ENCODE assay signal across 8 cellular contexts in genomic region chr2:130355181-130355577, GRCh38. TPM values are rescaled to one million over a fixed set of nuclear protein-coding genes. Genes with fewer than 3 reads are reported as not detected.
A peak's percentile ranks its signal among the peaks of the same experiment; 100 is the strongest.
DNase-seq lines count a peak whose midpoint lies in the region; ATAC-seq and TF ChIP-seq lines count a peak whose summit lies in the region.

No MANE protein-coding gene starts in this region.

- no peak for TF ChIP-seq CTCF in GM12864 (IDR thresholded peaks at IDR 0.05; ENCODE audit: low read depth, low read length, missing control alignments)
- TF ChIP-seq CTCF in OCI-LY3 (IDR thresholded peaks at IDR 0.05; ENCODE audit: low read depth, low read length) = no peak
- no peak for TF ChIP-seq CTCF in endodermal cell (conservative IDR thresholded peaks at IDR 0.05)
- TF ChIP-seq CTCF in nephron (IDR thresholded peaks at IDR 0.05; ENCODE audit: unreplicated experiment in 3 of 3) = no peak

- H3K27me3 ChIP-seq in OCI-LY3 (ENCODE audit: low read depth, low read length) (no peaks in the 10 kb centered on the region), endodermal cell (ENCODE audit: control insufficient read depth, insufficient read depth, low read length, poor library complexity, severe bottlenecking) (peaks cover 24% of the 10 kb centered on the region)

- peaks cover 6% of the 10 kb centered on the region for H3K9me3 Mint-ChIP-seq in endodermal cell
- H3K9me3 Mint-ChIP-seq in nephron = peaks cover 3% of the 10 kb centered on the region

- no peaks in the 10 kb centered on the region for H3K79me2 ChIP-seq in OCI-LY3 (ENCODE audit: low read length)

- no peak for DNase-seq in GM12864 (ENCODE audit: low read depth)
- peak; percentile 55 for DNase-seq in endodermal cell
- no peak for DNase-seq in nucleus accumbens (lab: John Stamatoyannopoulos, UW)
- no peak for DNase-seq in amygdala (lab: John Stamatoyannopoulos, UW)

- H2AFZ ChIP-seq in OCI-LY3 (ENCODE audit: low read depth, low read length) = peak overlapping the region; percentile 17; the same call in 1 of the 2 replicates

- H3K4me2 ChIP-seq in OCI-LY3 (ENCODE audit: low read length) = peak overlapping the region; percentile 94

- no peaks in the 10 kb centered on the region for H3K9me3 ChIP-seq in OCI-LY3 (ENCODE audit: insufficient read depth, low read length)
- no peaks in the 10 kb centered on the region for H3K9me3 ChIP-seq in endodermal cell (ENCODE audit: control insufficient read depth, low read length)

- H3K27ac ChIP-seq in OCI-LY3 (ENCODE audit: low read length) = no peak overlapping the region
- no peak overlapping the region for H3K27ac ChIP-seq in endodermal cell (ENCODE audit: low read depth, low read length)

- H3K36me3 Mint-ChIP-seq in endodermal cell (ENCODE audit: low read depth) (no peaks in the 10 kb centered on the region), nephron (ENCODE audit: low read depth) (no peaks in the 10 kb centered on the region)

- no peak for ATAC-seq in GM19397 (IDR thresholded peaks at IDR 0.05; ENCODE audit: unreplicated experiment)
- no peak for ATAC-seq in GM18520 (IDR thresholded peaks at IDR 0.05; ENCODE audit: unreplicated experiment)

- no peaks in the 10 kb centered on the region for H4K20me1 ChIP-seq in OCI-LY3 (ENCODE audit: insufficient read depth, low read length)

- H3K4me1 ChIP-seq in OCI-LY3 (ENCODE audit: low read length) (peaks cover 9% of the 10 kb centered on the region), endodermal cell (ENCODE audit: control insufficient read depth, insufficient read depth, low read length) (peaks cover 3% of the 10 kb centered on the region)

- H3K4me3 ChIP-seq in GM12864 (ENCODE audit: low read depth, low read length) (peak overlapping the region; percentile 80), OCI-LY3 (ENCODE audit: low read length) (peak overlapping the region; percentile 96), endodermal cell (ENCODE audit: low read length) (peak overlapping the region; percentile 73)

- 29 to 38% methylated on average over 7 to 19 of the region's 19 CpGs for WGBS in endodermal cell (ENCODE audit: insufficient coverage in 1 of 2, insufficient read length in 1 of 2), 2 experiments

- no peak overlapping the region for H3K27ac Mint-ChIP-seq in endodermal cell
- H3K27ac Mint-ChIP-seq in nephron = no peak overlapping the region

- H3K4me1 Mint-ChIP-seq in endodermal cell (peaks cover 6% of the 10 kb centered on the region), nephron (peaks cover 29% of the 10 kb centered on the region)

- H3K27me3 Mint-ChIP-seq in endodermal cell (ENCODE audit: insufficient read depth) (peaks cover 28% of the 10 kb centered on the region), nephron (ENCODE audit: low read depth) (peaks cover 4% of the 10 kb centered on the region)

- H3K9ac ChIP-seq in OCI-LY3 (ENCODE audit: low read length) (peak overlapping the region; percentile 67), endodermal cell (ENCODE audit: extremely low read depth, low read length, poor library complexity, severe bottlenecking) (no peak overlapping the region)

- peak overlapping the region; percentile 57 for H3K4me3 Mint-ChIP-seq in endodermal cell
- H3K4me3 Mint-ChIP-seq in nephron = peak overlapping the region; percentile 80 to 83 (median 81)

- H3K36me3 ChIP-seq in OCI-LY3 (replicated peaks; ENCODE audit: low read depth, low read length) (peaks cover 2% of the 10 kb centered on the region), endodermal cell (ENCODE audit: control insufficient read depth, insufficient read depth, low read length) (no peaks in the 10 kb centered on the region)

RNA-seq across cellular contexts. Expression of gene PTPN18, which starts 0.7 kb away (rescaled TPM):
- 10 to 100 TPM; 16.4 to 19.6 TPM for total RNA-seq in endodermal cell
- 15.1 TPM for polyA plus RNA-seq in endodermal cell (2013, experiment 1 of 2)
- polyA plus RNA-seq in endodermal cell (2013, experiment 2 of 2) = 13.8 TPM

RNA-seq across cellular contexts. Expression of gene IMP4, which starts 12.5 kb away (rescaled TPM):
- 10 to 100 TPM; 47.1 to 55.1 TPM for total RNA-seq in endodermal cell
- polyA plus RNA-seq in endodermal cell (2013, experiment 1 of 2) = 38.5 TPM
- 36.8 TPM for polyA plus RNA-seq in endodermal cell (2013, experiment 2 of 2)
